In genomic region chr12:27277846-27278260, GRCh38 we compare ENCODE assay signal across 8 cellular contexts. TPM values are rescaled to one million over a fixed set of nuclear protein-coding genes. Genes with fewer than 3 reads are reported as not detected.
DNase-seq lines count a peak whose midpoint lies in the region; ATAC-seq lines count a peak whose summit lies in the region.

No MANE protein-coding gene starts in this region.

- H3K4me3 Mint-ChIP-seq in activated T-helper 17 cell treated with anti-CD3 and anti-CD28 coated beads, Interleukin-2, amount 50 U/mL, for 72 hours = no peak overlapping the region

- H3K4me1 Mint-ChIP-seq in activated T-helper 17 cell treated with anti-CD3 and anti-CD28 coated beads, Interleukin-2, amount 50 U/mL, for 72 hours = peaks cover 11% of the 10 kb centered on the region

- peak; percentile 28 for DNase-seq in COLO668 (lab: John Stamatoyannopoulos, UW; ENCODE audit: unreplicated experiment)
- peak; percentile 20 for DNase-seq in kidney tubule cell (ENCODE audit: low spot score)
- DNase-seq in NCI-H187 treated with DMSO at 0.1 percent for 48 hours (lab: John Stamatoyannopoulos, UW) = no peak
- DNase-seq in NCI-H1105 (lab: John Stamatoyannopoulos, UW) = no peak
- no peak for DNase-seq in H7

- H3K9me3 Mint-ChIP-seq in activated T-helper 17 cell treated with anti-CD3 and anti-CD28 coated beads, Interleukin-2, amount 50 U/mL, for 72 hours = no peaks in the 10 kb centered on the region

- peak overlapping the region; percentile 85 for H3K27ac Mint-ChIP-seq in activated T-helper 17 cell treated with anti-CD3 and anti-CD28 coated beads, Interleukin-2, amount 50 U/mL, for 72 hours

- no peak overlapping the region for H3K4me3 ChIP-seq in H7 (ENCODE audit: insufficient read depth, low read depth, low read length)

- no peaks in the 10 kb centered on the region for H3K27me3 Mint-ChIP-seq in activated T-helper 17 cell treated with anti-CD3 and anti-CD28 coated beads, Interleukin-2, amount 50 U/mL, for 72 hours

- H3K36me3 ChIP-seq in H7 (replicated peaks; ENCODE audit: control insufficient read depth, insufficient read depth, low read length) = no peaks in the 10 kb centered on the region

- no peaks in the 10 kb centered on the region for H3K27me3 ChIP-seq in H7 (ENCODE audit: control insufficient read depth, insufficient read depth, low read length)

- ATAC-seq in GM19043 (IDR thresholded peaks at IDR 0.05; ENCODE audit: low read depth, unreplicated experiment) (peak; percentile 87), HG03135 (IDR thresholded peaks at IDR 0.05; ENCODE audit: unreplicated experiment) (peak; percentile 70)
- ATAC-seq in activated T-helper 17 cell treated with anti-CD3 and anti-CD28 coated beads, Interleukin-2, amount 50 U/mL, for 72 hours (replicated peaks) = peak; percentile 99

- no peaks in the 10 kb centered on the region for H3K36me3 Mint-ChIP-seq in activated T-helper 17 cell treated with anti-CD3 and anti-CD28 coated beads, Interleukin-2, amount 50 U/mL, for 72 hours (ENCODE audit: low read depth)

RNA-seq across cellular contexts. Expression of gene STK38L, which starts 33.8 kb away (rescaled TPM):
- total RNA-seq in activated T-helper 17 cell treated with anti-CD3 and anti-CD28 coated beads, Interleukin-2, amount 50 U/mL, for 72 hours = 10 to 100 TPM; 14.5 to 21.0 TPM
- total RNA-seq in H7 (2014; rRNA removed; shearing (Covaris generic)) = 18.0 and 20.5 TPM in 2 replicates

RNA-seq across cellular contexts. Expression of gene BMAL2, which starts 54.8 kb away (rescaled TPM):
- 10 to 100 TPM; 12.0 to 19.9 TPM for total RNA-seq in activated T-helper 17 cell treated with anti-CD3 and anti-CD28 coated beads, Interleukin-2, amount 50 U/mL, for 72 hours
- total RNA-seq in H7 (2014; rRNA removed; shearing (Covaris generic)) = 13.0 and 13.9 TPM in 2 replicates

Comparison
In these comparisons a context has a peak if more than half of its experiments do, and no peak if none do; other contexts are left out.
1. DNase-seq: peak in COLO668 (single experiment) and kidney tubule cell (single experiment); none in NCI-H187 treated with DMSO at 0.1 percent for 48 hours (single experiment), NCI-H1105 (single experiment) and H7 (single experiment).
2. Peak in every context shown above with its lines, with median percentiles within 50 percentile points of each other: ATAC-seq.